16 cellular contexts compared by ENCODE assay signal in genomic region chr9:36492849-36493248, GRCh38.
A peak's percentile ranks its signal among the peaks of the same experiment; 100 is the strongest.
DNase-seq lines count a peak whose midpoint lies in the region; ATAC-seq, FAIRE-seq and TF ChIP-seq lines count a peak whose summit lies in the region.
"Had no signal": no experiment of that assay in that cellular context is flagged by ENCODE, and none has a peak within 500 bp of the region (broad histone marks: within the 10 kb centered on the region; RNA-seq: fewer than 3 reads in every experiment).

No MANE protein-coding gene starts in this region.

- no peak overlapping the region for H2AK5ac ChIP-seq in H1 (ENCODE audit: low read depth, low read length)

- no peaks in the 10 kb centered on the region for H3K79me2 ChIP-seq in H1 (ENCODE audit: control insufficient read depth in 1 of 2, insufficient read depth in 2 of 2, low read length in 2 of 2)
- H3K79me2 ChIP-seq: hepatocyte had no signal

- peak overlapping the region; percentile 28 for H3K27ac Mint-ChIP-seq in activated CD4-positive, alpha-beta memory T cell treated with anti-CD3 and anti-CD28 coated beads, Interleukin-2, amount 10 ng/mL, durations not matched to agents 7 days and 5 days
- H3K27ac Mint-ChIP-seq: WTC11 had no signal

- peak overlapping the region; percentile 28 for H3K4me3 Mint-ChIP-seq in activated CD4-positive, alpha-beta memory T cell treated with anti-CD3 and anti-CD28 coated beads, Interleukin-2, amount 10 ng/mL, durations not matched to agents 7 days and 5 days
- H3K4me3 Mint-ChIP-seq: WTC11 had no signal

- H4K5ac ChIP-seq in H1 (ENCODE audit: insufficient read length, low read depth, low read length), result no peak overlapping the region

- no peak overlapping the region for H3K4ac ChIP-seq in H1 (replicated peaks; ENCODE audit: insufficient read length, low read depth, low read length)

- no peak overlapping the region for H3K56ac ChIP-seq in H1 (replicated peaks; ENCODE audit: insufficient read length, low read depth, low read length)

- H4K20me1 ChIP-seq in H1 (replicated peaks in 1 of 2; ENCODE audit: control insufficient read depth in 1 of 2, insufficient read depth in 2 of 2, low read length in 2 of 2), result no peaks in the 10 kb centered on the region

- no peaks in the 10 kb centered on the region for H3K79me1 ChIP-seq in H1 (ENCODE audit: low read depth, low read length)

- no peak overlapping the region for H2BK15ac ChIP-seq in H1 (ENCODE audit: low read length)

- TF ChIP-seq POLR2A in H1 (IDR thresholded peaks at IDR 0.05; ENCODE audit: control extremely low read depth in 1 of 2, low read depth in 2 of 2, low read length in 2 of 2), result no peak

- no peak overlapping the region for H3K14ac ChIP-seq in H1 (ENCODE audit: insufficient read length)

- POLR2A ChIA-PET in activated CD4-positive, alpha-beta memory T cell treated with anti-CD3 and anti-CD28 coated beads, Interleukin-2, amount 10 ng/mL, durations not matched to agents 7 days and 5 days (lab: Charles Lee), result no interaction called here
- POLR2A ChIA-PET in H1 (lab: Charles Lee; ENCODE audit: partially characterized antibody), result interaction anchor here (0.6 kb wide), 1 partner anchor 230 kb away, joined by 3 read pairs; no protein-coding TSS in a partner anchor

- FAIRE-seq in H1 (lab: Jason Lieb, UNC), result no peak
- FAIRE-seq: G401.6 had no signal

- H3K27me3 Mint-ChIP-seq in activated CD4-positive, alpha-beta memory T cell treated with anti-CD3 and anti-CD28 coated beads, Interleukin-2, amount 10 ng/mL, durations not matched to agents 7 days and 5 days, result no peaks in the 10 kb centered on the region
- H3K27me3 Mint-ChIP-seq: naive B cell; stimulated activated naive B cell treated with anti-CD40 and anti-IgM and Interleukin-4, amounts not matched to agents 10 μg/mL and 1 μg/mL and 100 μg/mL, for 72 hours had no signal

- H3K36me3 Mint-ChIP-seq in activated CD4-positive, alpha-beta memory T cell treated with anti-CD3 and anti-CD28 coated beads, Interleukin-2, amount 10 ng/mL, durations not matched to agents 7 days and 5 days (ENCODE audit: low read depth), result no peaks in the 10 kb centered on the region
- H3K36me3 Mint-ChIP-seq: CD14-positive monocyte; naive B cell; stimulated activated naive B cell treated with anti-CD40 and anti-IgM and Interleukin-4, amounts not matched to agents 10 μg/mL and 1 μg/mL and 100 μg/mL, for 72 hours; WTC11 had no signal

- peaks cover 3% of the 10 kb centered on the region; the same call in 1 of the 2 replicates for H3K23me2 ChIP-seq in H1 (ENCODE audit: low read depth, low read length)

- no peak for TF ChIP-seq EP300 in H1 (IDR thresholded peaks at IDR 0.05; ENCODE audit: borderline replicate concordance in 1 of 2, low read depth in 2 of 2, low read length in 2 of 2)

- H2BK20ac ChIP-seq in H1 (ENCODE audit: low read length), result no peak overlapping the region

- TF ChIP-seq RAD21 in H1 (IDR thresholded peaks at IDR 0.05 in 1 of 2, conservative IDR thresholded peaks at IDR 0.05 in 1 of 2; ENCODE audit: low read depth in 2 of 2, low read length in 2 of 2), result no peak

- DNase-seq in Ammon's horn (ENCODE audit: low spot score) (peak; percentile 14), EH (ENCODE audit: low read depth) (peak; percentile 24), H1 (ENCODE audit: low read depth in 1 of 2, low spot score in 2 of 2) (no peak), NCI-H2227 treated with DMSO at 0.1 percent for 48 hours (lab: John Stamatoyannopoulos, UW) (no peak), NCI-H69 (lab: John Stamatoyannopoulos, UW) (no peak)
- DNase-seq in activated CD4-positive, alpha-beta memory T cell treated with anti-CD3 and anti-CD28 coated beads, Interleukin-2, amount 10 ng/mL, durations not matched to agents 7 days and 5 days, result no peak
- DNase-seq: NCI-H2171; stimulated activated CD4-positive, alpha-beta T cell treated with anti-CD3 and anti-CD28 coated beads, Interleukin-2, amount 100 ng/mL, for 48 hours; stimulated activated naive B cell treated with anti-CD40 and anti-IgM and Interleukin-4, amounts not matched to agents 10 μg/mL and 1 μg/mL and 100 μg/mL, for 72 hours had no signal

- H2BK120ac ChIP-seq in H1 (replicated peaks; ENCODE audit: low read depth, low read length), result no peak overlapping the region

- no peaks in the 10 kb centered on the region for H3K36me3 ChIP-seq in H1 (ENCODE audit: control insufficient read depth in 2 of 4, insufficient read depth in 4 of 4, low read length in 3 of 4)

- no peak overlapping the region for H4K8ac ChIP-seq in H1 (ENCODE audit: extremely low read depth, insufficient read depth, low read length)

- H3K4me3 ChIP-seq in H1 (ENCODE audit: extremely low read depth in 1 of 4, insufficient read depth in 2 of 4, low read depth in 3 of 4, low read length in 4 of 4), result no peak overlapping the region
- H3K4me3 ChIP-seq: hepatocyte had no signal

- WGBS in H1 (ENCODE audit: extremely low coverage in 1 of 2, insufficient coverage in 1 of 2, insufficient read length in 1 of 2, insufficient replicate concordance in 2 of 2, low coverage in 1 of 2, low lambda C conversion rate in 2 of 2, missing lambda C conversion rate in 1 of 2), 2 experiments, result 96% methylated on average over 2 of the region's 2 CpGs; no CpG with 5 or more reads in 1 of the 2 experiments

- peaks cover 48% of the 10 kb centered on the region for H3K4me1 Mint-ChIP-seq in activated CD4-positive, alpha-beta memory T cell treated with anti-CD3 and anti-CD28 coated beads, Interleukin-2, amount 10 ng/mL, durations not matched to agents 7 days and 5 days

- no peak overlapping the region for H2BK12ac ChIP-seq in H1 (ENCODE audit: low read depth, low read length)

- TF ChIP-seq CTCF in H1 (IDR thresholded peaks at IDR 0.05; ENCODE audit: control extremely low read depth in 1 of 3, insufficient read depth in 1 of 3, low read depth in 1 of 3, low read length in 3 of 3), result no peak

- H3K9me3 Mint-ChIP-seq in activated CD4-positive, alpha-beta memory T cell treated with anti-CD3 and anti-CD28 coated beads, Interleukin-2, amount 10 ng/mL, durations not matched to agents 7 days and 5 days, result no peaks in the 10 kb centered on the region
- H3K9me3 Mint-ChIP-seq: naive B cell; stimulated activated naive B cell treated with anti-CD40 and anti-IgM and Interleukin-4, amounts not matched to agents 10 μg/mL and 1 μg/mL and 100 μg/mL, for 72 hours; WTC11 had no signal

- no peak overlapping the region for H3K23ac ChIP-seq in H1 (ENCODE audit: insufficient read length)

- no peak overlapping the region for H3K9ac ChIP-seq in H1 (replicated peaks in 1 of 4; ENCODE audit: extremely low read depth in 1 of 4, low read depth in 3 of 4, low read length in 3 of 4)

- H4K91ac ChIP-seq in H1 (replicated peaks; ENCODE audit: insufficient read length, low read length), result no peak overlapping the region

- H3K27me3 ChIP-seq in H1 (replicated peaks in 1 of 4; ENCODE audit: control insufficient read depth in 3 of 4, extremely low read depth in 1 of 4, insufficient read depth in 3 of 4, low read length in 3 of 4), result no peaks in the 10 kb centered on the region
- H3K27me3 ChIP-seq: hepatocyte had no signal

- CTCF ChIA-PET in activated CD4-positive, alpha-beta memory T cell treated with anti-CD3 and anti-CD28 coated beads, Interleukin-2, amount 10 ng/mL, durations not matched to agents 7 days and 5 days (lab: Charles Lee), result interaction anchor here (0.7 kb wide), 1 partner anchor 86 kb away, joined by 4 read pairs; no protein-coding TSS in a partner anchor
- CTCF ChIA-PET in H1 (lab: Charles Lee; ENCODE audit: partially characterized antibody), result no interaction called here

- no peak overlapping the region for H3K18ac ChIP-seq in H1 (ENCODE audit: extremely low read depth, low read length)

- no peak overlapping the region for H2BK5ac ChIP-seq in H1 (ENCODE audit: low read depth, low read length)

- H2AFZ ChIP-seq in H1 (ENCODE audit: low read length), result 0 out of 2 replicates have a peak overlapping the region, but pooled peaks have one; percentile 59
- H2AFZ ChIP-seq: hepatocyte had no signal

- no peak overlapping the region for H3K4me2 ChIP-seq in H1 (ENCODE audit: insufficient read depth in 1 of 2, low read depth in 2 of 2, low read length in 2 of 2)
- H3K4me2 ChIP-seq: hepatocyte had no signal

- no peak for ATAC-seq in HG02840 (IDR thresholded peaks at IDR 0.05; ENCODE audit: low FRiP score, unreplicated experiment)
- no peak for ATAC-seq in GM19023 (IDR thresholded peaks at IDR 0.05; ENCODE audit: unreplicated experiment)
- ATAC-seq: stimulated activated naive B cell treated with anti-CD40 and anti-IgM and Interleukin-4, amounts not matched to agents 10 μg/mL and 1 μg/mL and 100 μg/mL, for 72 hours; WTC11 had no signal

- peaks cover 5 to 22% (median 13%) of the 10 kb centered on the region in 4 experiments for H3K4me1 ChIP-seq in H1 (replicated peaks in 1 of 4; ENCODE audit: control insufficient read depth in 3 of 4, insufficient read depth in 4 of 4, low read length in 3 of 4)

- no peak overlapping the region for H3K27ac ChIP-seq in H1 (ENCODE audit: low read depth, low read length)
- H3K27ac ChIP-seq: hepatocyte had no signal

- no peaks in the 10 kb centered on the region for H3K9me3 ChIP-seq in H1 (ENCODE audit: insufficient read depth in 2 of 2, low read depth in 1 of 2, low read length in 1 of 2)

TF ChIP-seq in H1, 55 proteins besides CTCF, POLR2A, EP300 and RAD21:
- TF ChIP-seq BRCA1 (IDR thresholded peaks at IDR 0.05; ENCODE audit: low read depth, low read length), result no peak
- TF ChIP-seq HDAC6 (IDR thresholded peaks at IDR 0.05; ENCODE audit: low read depth, low read length), result no peak
- no peak for TF ChIP-seq GABPA (IDR thresholded peaks at IDR 0.05; ENCODE audit: borderline replicate concordance, insufficient read depth, low read length)
- no peak for TF ChIP-seq SIX5 (IDR thresholded peaks at IDR 0.05; ENCODE audit: low read depth, low read length)
- TF ChIP-seq HDAC2 (IDR thresholded peaks at IDR 0.05; ENCODE audit: borderline replicate concordance in 1 of 2, low read depth in 2 of 2, low read length in 2 of 2), result no peak
- no peak for TF ChIP-seq CEBPB (IDR thresholded peaks at IDR 0.05; ENCODE audit: low read depth, low read length)
- TF ChIP-seq TAF7 (optimal IDR thresholded peaks at IDR 0.05; ENCODE audit: borderline replicate concordance, low read depth, low read length), result no peak

Comparison
In these comparisons a context has a peak if more than half of its experiments do, and no peak if none do; other contexts are left out.
1. DNase-seq: peak in Ammon's horn (single experiment) and EH (single experiment); none in activated CD4-positive, alpha-beta memory T cell treated with anti-CD3 and anti-CD28 coated beads, Interleukin-2, amount 10 ng/mL, durations not matched to agents 7 days and 5 days (single experiment), H1 (0 of 2), NCI-H2227 treated with DMSO at 0.1 percent for 48 hours (single experiment) and NCI-H69 (single experiment).